24 cellular contexts compared by ENCODE assay signal in genomic region chr4:158166701-158167100, GRCh38. TPM values are rescaled to one million over a fixed set of nuclear protein-coding genes. Genes with fewer than 3 reads are reported as not detected.
DNase-seq lines count a peak whose midpoint lies in the region; TF ChIP-seq lines count a peak whose summit lies in the region.
"Had no signal": no experiment of that assay in that cellular context is flagged by ENCODE, and none has a peak within 500 bp of the region (broad histone marks: within the 10 kb centered on the region; RNA-seq: fewer than 3 reads in every experiment).

No MANE protein-coding gene starts in this region.

- no peak overlapping the region for H3K9ac ChIP-seq in H9 (ENCODE audit: extremely low read depth, insufficient read length, low read length)
- H3K9ac ChIP-seq: KMS-11, neural progenitor cell had no signal

- no peak overlapping the region for H2AFZ ChIP-seq in H9 (ENCODE audit: low read length)
- H2AFZ ChIP-seq: neural progenitor cell had no signal

- H4K5ac ChIP-seq in H9 (ENCODE audit: insufficient read length, low read depth, low read length): no peak overlapping the region

- 6 to 10% (median 7%) methylated on average over 2 of the region's 2 CpGs for WGBS in ovary, 3 donors
- no CpG with 5 or more reads among the region's 2 CpGs for WGBS in H9 (ENCODE audit: extremely low coverage, insufficient read length, low lambda C conversion rate)

- no peak for TF ChIP-seq EP300 in ovary (IDR thresholded peaks at IDR 0.05)

- no peak overlapping the region for H2BK20ac ChIP-seq in H9 (ENCODE audit: low read depth, low read length, poor library complexity, severe bottlenecking)

- H4K91ac ChIP-seq in H9 (ENCODE audit: insufficient read length, low read depth, low read length): no peak overlapping the region

- H3K27me3 ChIP-seq in breast epithelium (no peaks in the 10 kb centered on the region), ovary (no peaks in the 10 kb centered on the region), H9 (ENCODE audit: insufficient read depth, low read length) (no peaks in the 10 kb centered on the region)
- H3K27me3 ChIP-seq: brain microvascular endothelial cell, neural progenitor cell had no signal

- no peak overlapping the region for H3K4me3 Mint-ChIP-seq in MCF 10A (ENCODE audit: unreplicated experiment)
- peak overlapping the region; percentile 14 for H3K4me3 Mint-ChIP-seq in endothelial cell (ENCODE audit: unreplicated experiment)
- peak overlapping the region; percentile 74 for H3K4me3 Mint-ChIP-seq in type B pancreatic cell
- no peak overlapping the region for H3K4me3 Mint-ChIP-seq in H9
- H3K4me3 Mint-ChIP-seq: activated CD4-positive, alpha-beta memory T cell treated with anti-CD3 and anti-CD28 coated beads for 36 hours; activated naive CD4-positive, alpha-beta T cell treated with anti-CD3 and anti-CD28 coated beads for 36 hours; neural progenitor cell; T-helper 1 cell treated with Interleukin-12 subunit alpha and Interleukin-12 subunit beta and Interleukin-4 antibody, amounts not matched to agents 30 μg/mL and 1 μg/mL, for 36 hours had no signal

- no peak overlapping the region for H3K27ac Mint-ChIP-seq in MCF 10A (ENCODE audit: low read depth, unreplicated experiment)
- no peak overlapping the region for H3K27ac Mint-ChIP-seq in endothelial cell (ENCODE audit: unreplicated experiment)
- H3K27ac Mint-ChIP-seq in type B pancreatic cell: no peak overlapping the region
- H3K27ac Mint-ChIP-seq in H9: no peak overlapping the region
- H3K27ac Mint-ChIP-seq: activated CD4-positive, alpha-beta memory T cell treated with anti-CD3 and anti-CD28 coated beads for 36 hours; activated naive CD4-positive, alpha-beta T cell treated with anti-CD3 and anti-CD28 coated beads for 36 hours; neural progenitor cell; T-helper 1 cell treated with Interleukin-12 subunit alpha and Interleukin-12 subunit beta and Interleukin-4 antibody, amounts not matched to agents 30 μg/mL and 1 μg/mL, for 36 hours had no signal

- intact Hi-C loops in breast epithelium (cut with DNase I; ENCODE audit: low total_unique reads): loop anchor here (10.0 kb wide), 1 partner anchor 1372 kb away; no protein-coding TSS in a partner anchor
- intact Hi-C loops in MCF 10A (cut with micrococcal nuclease): no loop called here
- intact Hi-C loops in ovary (cut with DNase I): loop anchor here in 2 of 4 donors (5.0 to 10.0 kb wide), 2 partner anchors 72 to 74 kb away; no protein-coding TSS in a partner anchor

- no peak overlapping the region for H3K4me2 ChIP-seq in H9 (ENCODE audit: insufficient read depth, insufficient read length, low read length)
- H3K4me2 ChIP-seq: KMS-11, neural progenitor cell had no signal

- no peaks in the 10 kb centered on the region for H3K79me1 ChIP-seq in H9 (ENCODE audit: insufficient read depth, low read depth, low read length, poor library complexity, severe bottlenecking)

- H3K4ac ChIP-seq in H9 (ENCODE audit: low read depth, low read length): no peak overlapping the region

- no peak overlapping the region for H2BK15ac ChIP-seq in H9 (ENCODE audit: low read depth, low read length)

- no peak overlapping the region for H2BK12ac ChIP-seq in H9 (ENCODE audit: insufficient read length, low read depth, low read length)

- no peak overlapping the region for H3T11ph ChIP-seq in H9 (ENCODE audit: low read length)

- H3K36me3 Mint-ChIP-seq in MCF 10A (ENCODE audit: insufficient read depth, unreplicated experiment) (no peaks in the 10 kb centered on the region), endothelial cell (ENCODE audit: low read depth, unreplicated experiment) (peaks cover 26% of the 10 kb centered on the region), type B pancreatic cell (peaks cover 13% of the 10 kb centered on the region), H9 (ENCODE audit: insufficient read depth in 1 of 3, low read depth in 3 of 3) (no peaks in the 10 kb centered on the region)
- H3K36me3 Mint-ChIP-seq: activated CD4-positive, alpha-beta memory T cell treated with anti-CD3 and anti-CD28 coated beads for 36 hours; neural progenitor cell had no signal

- H2BK5ac ChIP-seq in H9 (ENCODE audit: insufficient read length, low read length): no peak overlapping the region

- H2BK120ac ChIP-seq in H9 (ENCODE audit: low read depth, low read length, poor library complexity, severe bottlenecking): no peak overlapping the region

- H3K27ac ChIP-seq in breast epithelium: peak overlapping the region; percentile 88 to 94
- peak overlapping the region; percentile 11 to 81 for H3K27ac ChIP-seq in ovary
- no peak overlapping the region for H3K27ac ChIP-seq in H9 (ENCODE audit: insufficient read length, low read depth, low read length)
- H3K27ac ChIP-seq: 22Rv1, brain microvascular endothelial cell, KMS-11, neural progenitor cell, WERI-Rb-1 had no signal

- H3K36me3 ChIP-seq in breast epithelium: no peaks in the 10 kb centered on the region
- H3K36me3 ChIP-seq in ovary: no peaks in the 10 kb centered on the region
- H3K36me3 ChIP-seq: brain microvascular endothelial cell, neural progenitor cell, WERI-Rb-1 had no signal

- no peak for DNase-seq in breast epithelium (ENCODE audit: low spot score in 2 of 2)
- DNase-seq in MCF 10A (ENCODE audit: unreplicated experiment): no peak
- DNase-seq in endothelial cell (ENCODE audit: low spot score): no peak
- DNase-seq in ovary: no peak
- no peak for DNase-seq in type B pancreatic cell (ENCODE audit: extremely low spot score, unreplicated experiment)
- no peak for DNase-seq in NCI-H82 treated with DMSO at 0.1 percent for 48 hours (lab: John Stamatoyannopoulos, UW; ENCODE audit: unreplicated experiment)
- no peak for DNase-seq in NCI-H1417 treated with DMSO at 0.1 percent for 48 hours (lab: John Stamatoyannopoulos, UW)
- no peak for DNase-seq in H9
- DNase-seq: activated CD4-positive, alpha-beta memory T cell treated with anti-CD3 and anti-CD28 coated beads for 36 hours; activated naive CD4-positive, alpha-beta T cell treated with anti-CD3 and anti-CD28 coated beads for 36 hours; brain microvascular endothelial cell; head of caudate nucleus; islet precursor cell; NCI-H1092; NCI-H2107; NCI-H69; OCI-M1; SIG-M5; stimulated activated naive CD4-positive, alpha-beta T cell treated with Interleukin-2 at 50 U/mL for 16 hours; WERI-Rb-1 had no signal

- H3K23me2 ChIP-seq in H9 (ENCODE audit: insufficient read length, low read depth, low read length, poor library complexity, severe bottlenecking): no peaks in the 10 kb centered on the region

- CTCF ChIA-PET in MCF 10A (lab: Yijun Ruan, JAX): no interaction called here

- H2AK5ac ChIP-seq in H9 (ENCODE audit: insufficient read length, low read length): no peak overlapping the region

- no peaks in the 10 kb centered on the region for H4K20me1 ChIP-seq in H9 (ENCODE audit: control insufficient read depth, insufficient read depth, insufficient read length)

- H3K4me1 ChIP-seq in breast epithelium: peaks cover 0 to 5% of the 10 kb centered on the region in 2 donors
- H3K4me1 ChIP-seq in ovary (ENCODE audit: insufficient read depth): peaks cover 11% of the 10 kb centered on the region
- no peaks in the 10 kb centered on the region for H3K4me1 ChIP-seq in H9 (ENCODE audit: insufficient read depth, low read length)
- H3K4me1 ChIP-seq: neural progenitor cell had no signal

- TF ChIP-seq CTCF in breast epithelium (IDR thresholded peaks at IDR 0.05) (no peak), MCF 10A (IDR thresholded peaks at IDR 0.05; ENCODE audit: unreplicated experiment) (no peak), endothelial cell (IDR thresholded peaks at IDR 0.05; ENCODE audit: unreplicated experiment) (no peak), ovary (IDR thresholded peaks at IDR 0.05) (peak in 1 of 3 donors; percentile 19), type B pancreatic cell (conservative IDR thresholded peaks at IDR 0.05) (no peak), H9 (conservative IDR thresholded peaks at IDR 0.05) (no peak)

- H3K4me3 ChIP-seq in breast epithelium (peak overlapping the region in 2 of 3 donors; percentile 64 to 81), ovary (peak overlapping the region; percentile 61)
- H3K4me3 ChIP-seq: neural progenitor cell had no signal

- H3K18ac ChIP-seq in H9 (ENCODE audit: insufficient read length, low read depth, low read length): no peak overlapping the region

- H4K8ac ChIP-seq in H9 (replicated peaks; ENCODE audit: insufficient read length, low read depth, low read length): no peak overlapping the region

- H3K9me3 Mint-ChIP-seq in MCF 10A (ENCODE audit: unreplicated experiment) (no peaks in the 10 kb centered on the region), endothelial cell (ENCODE audit: unreplicated experiment) (no peaks in the 10 kb centered on the region), type B pancreatic cell (no peaks in the 10 kb centered on the region), H9 (no peaks in the 10 kb centered on the region)
- H3K9me3 Mint-ChIP-seq: activated CD4-positive, alpha-beta memory T cell treated with anti-CD3 and anti-CD28 coated beads for 36 hours; activated naive CD4-positive, alpha-beta T cell treated with anti-CD3 and anti-CD28 coated beads for 36 hours; T-helper 1 cell treated with Interleukin-12 subunit alpha and Interleukin-12 subunit beta and Interleukin-4 antibody, amounts not matched to agents 30 μg/mL and 1 μg/mL, for 36 hours had no signal

- no peak overlapping the region for H3K56ac ChIP-seq in H9 (ENCODE audit: insufficient read length, low read depth, low read length)

- TF ChIP-seq POLR2A in breast epithelium (IDR thresholded peaks at IDR 0.05) (no peak), ovary (IDR thresholded peaks at IDR 0.05) (no peak)

- H3K23ac ChIP-seq in H9 (ENCODE audit: insufficient read length, low read depth, low read length): no peak overlapping the region

- H3K79me2 ChIP-seq in H9 (ENCODE audit: insufficient read depth, low read length): no peaks in the 10 kb centered on the region

- POLR2A ChIA-PET in MCF 10A (lab: Yijun Ruan, JAX): no interaction called here

- H3K27me3 Mint-ChIP-seq in MCF 10A (ENCODE audit: insufficient read depth, unreplicated experiment) (no peaks in the 10 kb centered on the region), endothelial cell (ENCODE audit: unreplicated experiment) (peaks cover 2% of the 10 kb centered on the region), type B pancreatic cell (no peaks in the 10 kb centered on the region), H9 (ENCODE audit: low read depth) (no peaks in the 10 kb centered on the region)

- H3K4me1 Mint-ChIP-seq in MCF 10A (ENCODE audit: insufficient read depth, unreplicated experiment) (peaks cover 31% of the 10 kb centered on the region), endothelial cell (ENCODE audit: unreplicated experiment) (peaks cover 62% of the 10 kb centered on the region), type B pancreatic cell (ENCODE audit: unreplicated experiment) (peaks cover 48% of the 10 kb centered on the region), H9 (peaks cover 5% of the 10 kb centered on the region in 2 experiments; a peak in 3 of 4 replicates)

- BruUV-seq in MCF 10A (replicated peaks; lab: Mats Ljungman, UMichigan): no TSS peak

- H3K14ac ChIP-seq in H9 (ENCODE audit: insufficient read depth, low read length): no peak overlapping the region

- H3K9me3 ChIP-seq in breast epithelium: no peaks in the 10 kb centered on the region
- no peaks in the 10 kb centered on the region for H3K9me3 ChIP-seq in ovary
- H3K9me3 ChIP-seq in H9 (ENCODE audit: control insufficient read depth, low read depth, low read length): no peaks in the 10 kb centered on the region

RNA-seq across cellular contexts. Expression of gene GASK1B, which starts 6.1 kb away (rescaled TPM):
- total RNA-seq in breast epithelium (10 to 100 TPM; 69.3 to 71.1 (median 70.4) TPM), MCF 10A (2022) (7.2 and 9.7 TPM in 2 replicates), endothelial cell (ENCODE audit: unreplicated experiment) (63.8 TPM), ovary (100 to 1,000 TPM in 5 of 7 donors, 10 to 100 TPM in 2; 60.8 to 145 (median 115) TPM), type B pancreatic cell (ENCODE audit: low replicate concordance) (37.0 and 37.1 TPM in 2 replicates), H9 (2021) (not detected in 2 replicates)
- polyA plus RNA-seq in ovary: 100 to 1,000 TPM in 1 of 2 donors, 10 to 100 TPM in 1; 94.7 to 170 TPM
- total RNA-seq: activated CD4-positive, alpha-beta memory T cell treated with anti-CD3 and anti-CD28 coated beads for 36 hours; activated naive CD4-positive, alpha-beta T cell treated with anti-CD3 and anti-CD28 coated beads for 36 hours had no signal

RNA-seq across cellular contexts. Expression of gene TMEM144, which starts 43.6 kb away (rescaled TPM):
- total RNA-seq in breast epithelium (10 to 100 TPM; 14.7 to 50.1 (median 44.2) TPM), MCF 10A (2022) (4.4 and 6.4 TPM in 2 replicates), endothelial cell (ENCODE audit: unreplicated experiment) (5.7 TPM), ovary (10 to 100 TPM in 3 of 7 donors, 1 to 10 TPM in 4; 5.6 to 14.9 (median 9.0) TPM), type B pancreatic cell (ENCODE audit: low replicate concordance) (7.1 and 12.8 TPM in 2 replicates), H9 (2021) (3.4 and 3.6 TPM in 2 replicates)
- polyA plus RNA-seq in ovary: 1 to 10 TPM; 5.4 to 8.4 TPM

Comparison
In these comparisons a context has a peak if more than half of its experiments do, and no peak if none do; other contexts are left out.
1. H3K4me3 Mint-ChIP-seq: peak in endothelial cell (single experiment) and type B pancreatic cell (single experiment); none in MCF 10A (single experiment) and H9 (0 of 2).